9 cellular contexts compared by ENCODE assay signal in genomic region chr2:136212426-136213378, GRCh38.
A peak's percentile ranks its signal among the peaks of the same experiment; 100 is the strongest.
DNase-seq lines count a peak whose midpoint lies in the region; ATAC-seq and TF ChIP-seq lines count a peak whose summit lies in the region.
"Had no signal": no experiment of that assay in that cellular context is flagged by ENCODE, and none has a peak within 500 bp of the region (broad histone marks: within the 10 kb centered on the region; RNA-seq: fewer than 3 reads in every experiment).

No MANE protein-coding gene starts in this region.

- H3K27ac Mint-ChIP-seq in naive thymus-derived CD8-positive, alpha-beta T cell = peak overlapping the region; percentile 91 to 95 (median 93)

- H3K4me1 ChIP-seq in BE2C = no peaks in the 10 kb centered on the region
- H3K4me1 ChIP-seq: A549 had no signal

- DNase-seq in activated CD4-positive, alpha-beta T cell treated with anti-CD3 and anti-CD28 coated beads for 4 hours = peak; percentile 9 to 12
- DNase-seq in activated CD4-positive, alpha-beta T cell treated with anti-CD3 and anti-CD28 coated beads, Interleukin-2, amount 50 U/mL, for 4 hours = no peak
- DNase-seq in NAMALWA (ENCODE audit: low spot score) (peak; percentile 64), BE2C (no peak), GM10248 (ENCODE audit: extremely low spot score) (no peak)
- peak in 7 of 10 donors; percentile 2 to 65 (median 42) for DNase-seq in naive thymus-derived CD8-positive, alpha-beta T cell
- no peak for DNase-seq in effector CD8-positive, alpha-beta T cell (lab: John Stamatoyannopoulos, UW)

- H3K27me3 ChIP-seq in BE2C = no peaks in the 10 kb centered on the region

- CTCF ChIA-PET in GM10248 (lab: Yijun Ruan, JAX) = interaction anchor here (0.8 to 2.0 kb wide), 2 partner anchors 13 to 170 kb away, joined by 3 to 7 read pairs; no protein-coding TSS in a partner anchor

- peaks cover 4 to 21% (median 14%) of the 10 kb centered on the region in 9 donors for H3K9me3 Mint-ChIP-seq in naive thymus-derived CD8-positive, alpha-beta T cell

- H3K4me3 Mint-ChIP-seq in naive thymus-derived CD8-positive, alpha-beta T cell = peak overlapping the region; percentile 19 to 61 (median 48)

- H3K27me3 Mint-ChIP-seq in naive thymus-derived CD8-positive, alpha-beta T cell = no peaks in the 10 kb centered on the region

- peaks cover 30 to 84% (median 52%) of the 10 kb centered on the region in 4 donors for H3K4me1 Mint-ChIP-seq in naive thymus-derived CD8-positive, alpha-beta T cell

- H3K36me3 ChIP-seq in BE2C = no peaks in the 10 kb centered on the region

- peaks cover 0 to 18% (median 10%) of the 10 kb centered on the region in 3 donors for H3K36me3 Mint-ChIP-seq in naive thymus-derived CD8-positive, alpha-beta T cell

- no peaks in the 10 kb centered on the region for H3K9me3 ChIP-seq in BE2C

- ATAC-seq in HG02588 (IDR thresholded peaks at IDR 0.05; ENCODE audit: unreplicated experiment) = peak; percentile 77
- peak; percentile 80 to 93 for ATAC-seq in naive thymus-derived CD8-positive, alpha-beta T cell
- ATAC-seq: A549 had no signal

- no peak overlapping the region for H3K4me3 ChIP-seq in BE2C (ENCODE audit: low read depth, low read length)
- H3K4me3 ChIP-seq: A549 had no signal

- POLR2A ChIA-PET in naive thymus-derived CD8-positive, alpha-beta T cell (lab: Charles Lee) = interaction anchor here (0.8 to 2.0 kb wide), 13 partner anchors 9 to 115 kb away, joined by 3 to 12 read pairs (median 4); partner anchors contain the start of gene CXCR4
- POLR2A ChIA-PET in GM10248 (lab: Yijun Ruan, JAX) = interaction anchor here (0.7 kb wide), 1 partner anchor 155 kb away, joined by 4 read pairs; no protein-coding TSS in a partner anchor

- TF ChIP-seq CTCF in BE2C (IDR thresholded peaks at IDR 0.05; ENCODE audit: low read depth, low read length) (no peak), GM10248 (IDR thresholded peaks at IDR 0.05; ENCODE audit: control extremely low read depth, extremely low read depth, low read depth, missing control alignments) (no peak)

Comparison
In these comparisons a context has a peak if more than half of its experiments do, and no peak if none do; other contexts are left out.
1. DNase-seq: peak in activated CD4-positive, alpha-beta T cell treated with anti-CD3 and anti-CD28 coated beads for 4 hours (2 of 2), NAMALWA (single experiment) and naive thymus-derived CD8-positive, alpha-beta T cell (7 of 10); none in activated CD4-positive, alpha-beta T cell treated with anti-CD3 and anti-CD28 coated beads, Interleukin-2, amount 50 U/mL, for 4 hours (0 of 2), BE2C (single experiment), GM10248 (single experiment) and effector CD8-positive, alpha-beta T cell (single experiment).